ENCODE assay signal across 10 cellular contexts in genomic region chr3:23834082-23834870, GRCh38. TPM values are rescaled to one million over a fixed set of nuclear protein-coding genes. Genes with fewer than 3 reads are reported as not detected.
DNase-seq lines count a peak whose midpoint lies in the region; TF ChIP-seq lines count a peak whose summit lies in the region.
"Had no signal": no experiment of that assay in that cellular context is flagged by ENCODE, and none has a peak within 500 bp of the region (broad histone marks: within the 10 kb centered on the region; RNA-seq: fewer than 3 reads in every experiment).

No MANE protein-coding gene starts in this region.

- peaks cover 6% of the 10 kb centered on the region for H3K36me3 Mint-ChIP-seq in activated T-cell treated with anti-CD3 and anti-CD28 coated beads, Interleukin-2, amount 50 U/mL, for 24 hours (ENCODE audit: low read depth)

- no peak overlapping the region for H3K27ac ChIP-seq in AG04450 (ENCODE audit: low read depth, low read length)
- H3K27ac ChIP-seq in RWPE1: no peak overlapping the region
- peak overlapping the region; percentile 45 for H3K27ac ChIP-seq in left ventricle myocardium inferior (replicated peaks)
- H3K27ac ChIP-seq in smooth muscle cell (ENCODE audit: low read depth): no peak overlapping the region

- no peaks in the 10 kb centered on the region for H3K36me3 ChIP-seq in left ventricle myocardium inferior
- no peaks in the 10 kb centered on the region for H3K36me3 ChIP-seq in smooth muscle cell (ENCODE audit: low read depth)

- H3K4me1 ChIP-seq in left ventricle myocardium inferior (peaks cover 63% of the 10 kb centered on the region), smooth muscle cell (ENCODE audit: low read depth) (peaks cover 13% of the 10 kb centered on the region)

- H3K27me3 ChIP-seq in AG04450 (ENCODE audit: control insufficient read depth, insufficient read depth, low read length) (no peaks in the 10 kb centered on the region), left ventricle myocardium inferior (ENCODE audit: low read depth) (no peaks in the 10 kb centered on the region), smooth muscle cell (ENCODE audit: low read depth) (no peaks in the 10 kb centered on the region)

- H3K79me2 ChIP-seq in smooth muscle cell (ENCODE audit: low read depth): peaks cover 86% of the 10 kb centered on the region

- H3F3A ChIP-seq in smooth muscle cell (ENCODE audit: low read depth): peaks cover 5% of the 10 kb centered on the region

- no peak overlapping the region for H2AFZ ChIP-seq in smooth muscle cell (ENCODE audit: low read depth)

- H3K27me3 Mint-ChIP-seq in activated T-cell treated with anti-CD3 and anti-CD28 coated beads, Interleukin-2, amount 50 U/mL, for 24 hours: no peaks in the 10 kb centered on the region

- H3K9me3 ChIP-seq in AG04450 (ENCODE audit: control insufficient read depth, insufficient read depth, low read length): no peaks in the 10 kb centered on the region
- no peaks in the 10 kb centered on the region for H3K9me3 ChIP-seq in left ventricle myocardium inferior (replicated peaks)
- H3K9me3 ChIP-seq in smooth muscle cell (replicated peaks; ENCODE audit: low read depth): no peaks in the 10 kb centered on the region

- CTCF ChIA-PET in AG04450 (lab: Charles Lee) (interaction anchor here (0.6 to 1.6 kb wide), 11 partner anchors 12 to 116 kb away, joined by 3 to 7 read pairs (median 4); no protein-coding TSS in a partner anchor), RWPE1 (lab: Yijun Ruan, JAX) (no interaction called here)

- WGBS in smooth muscle cell (ENCODE audit: low lambda C conversion rate): 94% methylated on average over 2 of the region's 2 CpGs

- H3K4me3 Mint-ChIP-seq in activated T-cell treated with anti-CD3 and anti-CD28 coated beads, Interleukin-2, amount 50 U/mL, for 24 hours: no peak overlapping the region

- in situ Hi-C loops in ACHN (cut with HindIII; ENCODE audit: low pct_ligation_motif_present, low pct_unique_long_range_greater_than_20kb, low sequenced_read_pairs): no loop called here

- H3K9me3 Mint-ChIP-seq in activated T-cell treated with anti-CD3 and anti-CD28 coated beads, Interleukin-2, amount 50 U/mL, for 24 hours: no peaks in the 10 kb centered on the region

- peak; percentile 20; the same call in 1 of the 2 replicates for TF ChIP-seq CTCF in AG04450 (IDR thresholded peaks at IDR 0.05; ENCODE audit: low read depth, low read length)
- peak; percentile 28 for TF ChIP-seq CTCF in GM12873 (IDR thresholded peaks at IDR 0.05; ENCODE audit: insufficient read depth, low read depth, low read length, missing control alignments)
- peak; percentile 23; the same call in 1 of the 2 replicates for TF ChIP-seq CTCF in RWPE1 (conservative IDR thresholded peaks at IDR 0.05; ENCODE audit: low read depth)
- peak; percentile 39 for TF ChIP-seq CTCF in left ventricle myocardium inferior (IDR thresholded peaks at IDR 0.05; ENCODE audit: borderline replicate concordance)
- no peak for TF ChIP-seq CTCF in smooth muscle cell (IDR thresholded peaks at IDR 0.05; ENCODE audit: borderline replicate concordance, insufficient read depth, poor library complexity, severe bottlenecking)

- H3K4me2 ChIP-seq in smooth muscle cell: no peak overlapping the region

- DNase-seq in AG04450 (ENCODE audit: low read depth, low spot score) (no peak), RWPE1 (ENCODE audit: low spot score) (no peak), left ventricle myocardium inferior (no peak), smooth muscle cell (lab: John Stamatoyannopoulos, UW; ENCODE audit: unreplicated experiment) (no peak), ACHN (no peak)
- DNase-seq in activated effector memory CD4-positive, alpha-beta T cell treated with anti-CD3 and anti-CD28 coated beads, Interleukin-2, amount 50 U/mL, for 16 hours: no peak
- DNase-seq in activated T-cell treated with anti-CD3 and anti-CD28 coated beads, Interleukin-2, amount 50 U/mL, for 24 hours: no peak
- DNase-seq: DMS79, NCI-H1048 had no signal

- intact Hi-C loops in left ventricle myocardium inferior (cut with micrococcal nuclease): no loop called here

- peaks cover 99% of the 10 kb centered on the region for H4K20me1 ChIP-seq in smooth muscle cell (ENCODE audit: low read depth)

- H3K4me3 ChIP-seq in AG04450 (ENCODE audit: low read depth, low read length) (no peak overlapping the region), left ventricle myocardium inferior (no peak overlapping the region), smooth muscle cell (no peak overlapping the region)

- H3K4me1 Mint-ChIP-seq in activated T-cell treated with anti-CD3 and anti-CD28 coated beads, Interleukin-2, amount 50 U/mL, for 24 hours (ENCODE audit: low read depth): peaks cover 60% of the 10 kb centered on the region

- POLR2A ChIA-PET in AG04450 (lab: Yijun Ruan, JAX) (interaction anchor here (0.7 to 1.0 kb wide), 2 partner anchors 82 to 112 kb away, joined by 3 to 5 read pairs; partner anchors contain the start of genes NKIRAS1 and RPL15), RWPE1 (lab: Yijun Ruan, JAX; ENCODE audit: low non-redundant PET) (no interaction called here)

- H3K9ac ChIP-seq in smooth muscle cell (ENCODE audit: low read depth): no peak overlapping the region

- no peak overlapping the region for H3K27ac Mint-ChIP-seq in activated T-cell treated with anti-CD3 and anti-CD28 coated beads, Interleukin-2, amount 50 U/mL, for 24 hours

RNA-seq across cellular contexts. Expression of gene UBE2E1, which starts 28.5 kb away (rescaled TPM):
- polyA plus RNA-seq in AG04450 (2011; rRNA removed) (107 and 134 TPM in 2 replicates), smooth muscle cell (13.3 and 17.9 TPM in 2 replicates)
- polyA minus RNA-seq in AG04450 (2011; rRNA and poly(A)+ RNA removed): 49.0 and 51.8 TPM in 2 replicates
- total RNA-seq in left ventricle myocardium inferior (65.0 TPM), smooth muscle cell (128 and 142 TPM in 2 replicates)
